Comparison of ENCODE assay signal across 6 cellular contexts in genomic region chr17:75077490-75078096, GRCh38.
DNase-seq lines count a peak whose midpoint lies in the region.

No MANE protein-coding gene starts in this region.

- DNase-seq in activated gamma-delta T cell treated with Interleukin-2 at 50 U/mL for 16 hours (peak; percentile 48), activated gamma-delta T cell (lab: John Stamatoyannopoulos, UW) (no peak), iris pigment epithelial cell (ENCODE audit: low read depth) (peak; percentile 38), superior temporal gyrus (ENCODE audit: extremely low spot score) (peak; percentile 62), GDM1 (lab: John Stamatoyannopoulos, UW) (no peak)
- DNase-seq in activated T-cell treated with anti-CD3 and anti-CD28 coated beads, Interleukin-2, amount 50 U/mL, for 24 hours, result peak; percentile 76

- H3K27ac Mint-ChIP-seq in activated T-cell treated with anti-CD3 and anti-CD28 coated beads, Interleukin-2, amount 50 U/mL, for 24 hours, result peak overlapping the region; percentile 75

- peak overlapping the region; percentile 63 for H3K4me3 Mint-ChIP-seq in activated T-cell treated with anti-CD3 and anti-CD28 coated beads, Interleukin-2, amount 50 U/mL, for 24 hours

- no peaks in the 10 kb centered on the region for H3K36me3 Mint-ChIP-seq in activated T-cell treated with anti-CD3 and anti-CD28 coated beads, Interleukin-2, amount 50 U/mL, for 24 hours (ENCODE audit: low read depth)

- H3K9me3 Mint-ChIP-seq in activated T-cell treated with anti-CD3 and anti-CD28 coated beads, Interleukin-2, amount 50 U/mL, for 24 hours, result no peaks in the 10 kb centered on the region

- H3K27me3 Mint-ChIP-seq in activated T-cell treated with anti-CD3 and anti-CD28 coated beads, Interleukin-2, amount 50 U/mL, for 24 hours, result no peaks in the 10 kb centered on the region

- H3K4me1 Mint-ChIP-seq in activated T-cell treated with anti-CD3 and anti-CD28 coated beads, Interleukin-2, amount 50 U/mL, for 24 hours (ENCODE audit: low read depth), result peaks cover 29% of the 10 kb centered on the region

Comparison
In these comparisons a context has a peak if more than half of its experiments do, and no peak if none do; other contexts are left out.
1. DNase-seq: peak in activated gamma-delta T cell treated with Interleukin-2 at 50 U/mL for 16 hours (single experiment), activated T-cell treated with anti-CD3 and anti-CD28 coated beads, Interleukin-2, amount 50 U/mL, for 24 hours (single experiment), iris pigment epithelial cell (single experiment) and superior temporal gyrus (single experiment); none in activated gamma-delta T cell (single experiment) and GDM1 (single experiment).